Comparison of ENCODE assay signal across 9 cellular contexts in the genomic region with DNA sequence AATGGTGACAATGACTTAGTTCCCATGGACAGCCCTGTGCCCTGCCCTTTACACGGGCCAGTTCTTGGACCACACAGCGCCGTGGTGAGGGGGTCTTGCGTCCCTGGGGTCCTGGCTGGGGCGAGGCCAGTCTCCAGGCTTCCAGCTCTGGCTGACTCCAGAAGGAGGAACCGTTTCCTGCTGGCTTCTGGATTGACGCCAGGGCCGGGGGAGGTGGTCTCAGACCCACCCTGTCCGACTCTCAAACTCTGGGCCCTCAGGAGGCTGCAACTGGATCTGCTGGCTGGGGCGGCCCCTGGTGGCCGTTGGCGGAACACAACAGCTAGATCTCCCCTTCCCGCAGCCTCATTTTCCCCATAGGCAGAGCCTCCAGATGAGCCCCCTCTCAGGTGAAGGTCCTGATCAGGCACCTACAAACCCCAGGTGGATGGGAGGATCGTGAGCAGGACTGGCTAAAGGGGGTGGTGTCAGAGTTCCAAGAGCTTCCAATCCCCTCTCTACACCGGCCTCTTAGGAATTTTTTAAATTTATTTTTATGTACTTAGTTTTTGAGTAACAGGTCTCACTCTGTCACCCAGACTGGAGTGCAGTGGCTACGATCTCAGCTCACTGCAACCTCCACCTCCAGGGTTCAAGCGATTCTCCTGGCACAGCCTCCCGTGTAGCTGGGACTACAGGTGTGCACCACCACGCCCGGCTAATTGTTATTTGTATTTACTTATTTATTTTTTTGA. TPM values are rescaled to one million over a fixed set of nuclear protein-coding genes. Genes with fewer than 3 reads are reported as not detected.
DNase-seq lines count a peak whose midpoint lies in the region; ATAC-seq and TF ChIP-seq lines count a peak whose summit lies in the region.
"Had no signal": no experiment of that assay in that cellular context is flagged by ENCODE, and none has a peak within 500 bp of the region (broad histone marks: within the 10 kb centered on the region; RNA-seq: fewer than 3 reads in every experiment).

No MANE protein-coding gene starts in this region.

- H3K36me3 ChIP-seq in GM23338 (ENCODE audit: insufficient read depth) (no peaks in the 10 kb centered on the region), PC-3 (ENCODE audit: low read depth, low read length) (no peaks in the 10 kb centered on the region), prostate gland (no peaks in the 10 kb centered on the region)

- BruUV-seq in PC-3 (replicated peaks; lab: Mats Ljungman, UMichigan) = no TSS peak

- H3F3A ChIP-seq in GM23338 (replicated peaks; ENCODE audit: low read depth) (peaks cover 14% of the 10 kb centered on the region), PC-3 (ENCODE audit: low read length, unreplicated experiment) (no peaks in the 10 kb centered on the region)

- POLR2A ChIA-PET in PC-3 (lab: Charles Lee; ENCODE audit: unreplicated experiment) = no interaction called here

- no peaks in the 10 kb centered on the region for H3K79me2 ChIP-seq in GM23338 (replicated peaks; ENCODE audit: insufficient read depth)
- no peaks in the 10 kb centered on the region for H3K79me2 ChIP-seq in PC-3 (ENCODE audit: low read length)

- intact Hi-C loops in PC-3 (cut with micrococcal nuclease) = loop anchor here (1.0 to 10.0 kb wide), 2 partner anchors 40 to 91 kb away; no protein-coding TSS in a partner anchor
- intact Hi-C loops in activated T-helper 1 cell treated with anti-CD3 and anti-CD28 coated beads, Interleukin-12 subunit alpha, Interleukin-12 subunit beta, Interleukin-2, Interleukin-4 antibody, amounts not matched to agents 30 ng/mL and 10 ng/mL and 1 ng/mL, durations not matched to agents 14 hours and 24 hours and 36 hours (cut with micrococcal nuclease) = loop anchor here (1.0 to 10.0 kb wide), 3 partner anchors 40 to 321 kb away; no protein-coding TSS in a partner anchor
- intact Hi-C loops in prostate gland (cut with DNase I) = loop anchor here (2.0 to 5.0 kb wide), 2 partner anchors 39 to 94 kb away; no protein-coding TSS in a partner anchor

- DNase-seq in AG09319 (ENCODE audit: extremely low read depth, low read depth) (no peak), GM23338 (ENCODE audit: low spot score) (peak; percentile 92), PC-3 (peak; percentile 62), germinal center (ENCODE audit: low spot score) (peak; percentile 82), prostate gland (ENCODE audit: low spot score) (no peak)
- DNase-seq in activated T-helper 1 cell treated with anti-CD3 and anti-CD28 coated beads, Interleukin-12 subunit alpha, Interleukin-12 subunit beta, Interleukin-2, Interleukin-4 antibody, amounts not matched to agents 30 ng/mL and 10 ng/mL and 1 ng/mL, durations not matched to agents 14 hours and 24 hours and 36 hours (ENCODE audit: low spot score) = peak; percentile 46

- no peak overlapping the region for H3K9ac ChIP-seq in PC-3 (ENCODE audit: low read length)

- no peak for TF ChIP-seq POLR2A in prostate gland (IDR thresholded peaks at IDR 0.05)

- WGBS in prostate gland = 35% methylated on average over 19 of the region's 20 CpGs

- H3K9me3 Mint-ChIP-seq in GM23338 = peaks cover 16% of the 10 kb centered on the region
- H3K9me3 Mint-ChIP-seq in activated T-helper 1 cell treated with anti-CD3 and anti-CD28 coated beads, Interleukin-12 subunit alpha, Interleukin-12 subunit beta, Interleukin-2, Interleukin-4 antibody, amounts not matched to agents 30 ng/mL and 10 ng/mL and 1 ng/mL, durations not matched to agents 14 hours and 24 hours and 36 hours = peaks cover 4% of the 10 kb centered on the region

- H3K4me1 ChIP-seq in GM23338 (ENCODE audit: insufficient read depth) (peaks cover 6% of the 10 kb centered on the region; the same call in 1 of the 2 replicates), PC-3 (ENCODE audit: insufficient read depth, low read length) (no peaks in the 10 kb centered on the region), prostate gland (replicated peaks) (no peaks in the 10 kb centered on the region)

- H3K27ac Mint-ChIP-seq in GM23338 = no peak overlapping the region
- no peak overlapping the region for H3K27ac Mint-ChIP-seq in activated T-helper 1 cell treated with anti-CD3 and anti-CD28 coated beads, Interleukin-12 subunit alpha, Interleukin-12 subunit beta, Interleukin-2, Interleukin-4 antibody, amounts not matched to agents 30 ng/mL and 10 ng/mL and 1 ng/mL, durations not matched to agents 14 hours and 24 hours and 36 hours

- H3K27ac ChIP-seq in GM23338 (ENCODE audit: low read depth) (no peak overlapping the region), PC-3 (ENCODE audit: low read length) (no peak overlapping the region), prostate gland (no peak overlapping the region)

- H3K9me3 ChIP-seq in PC-3 (ENCODE audit: low read length) (no peaks in the 10 kb centered on the region), prostate gland (no peaks in the 10 kb centered on the region)

- H3K4me3 ChIP-seq in GM23338 = no peak overlapping the region
- no peak overlapping the region for H3K4me3 ChIP-seq in PC-3 (ENCODE audit: low read length)
- H3K4me3 ChIP-seq in prostate gland = no peak overlapping the region

- TF ChIP-seq CTCF in AG09319 (IDR thresholded peaks at IDR 0.05; ENCODE audit: low read depth, low read length) (peak; percentile 96), GM23338 (conservative IDR thresholded peaks at IDR 0.05; ENCODE audit: low read depth in 2 of 2) (peak; percentile 88 to 92), PC-3 (conservative IDR thresholded peaks at IDR 0.05; ENCODE audit: low read depth, low read length) (peak; percentile 93), prostate gland (IDR thresholded peaks at IDR 0.05) (peak; percentile 70 to 87 (median 74))

- H3K4me3 Mint-ChIP-seq in GM23338 = no peak overlapping the region
- no peak overlapping the region for H3K4me3 Mint-ChIP-seq in activated T-helper 1 cell treated with anti-CD3 and anti-CD28 coated beads, Interleukin-12 subunit alpha, Interleukin-12 subunit beta, Interleukin-2, Interleukin-4 antibody, amounts not matched to agents 30 ng/mL and 10 ng/mL and 1 ng/mL, durations not matched to agents 14 hours and 24 hours and 36 hours

- peaks cover 5% of the 10 kb centered on the region for H3K4me1 Mint-ChIP-seq in GM23338
- peaks cover 10% of the 10 kb centered on the region for H3K4me1 Mint-ChIP-seq in activated T-helper 1 cell treated with anti-CD3 and anti-CD28 coated beads, Interleukin-12 subunit alpha, Interleukin-12 subunit beta, Interleukin-2, Interleukin-4 antibody, amounts not matched to agents 30 ng/mL and 10 ng/mL and 1 ng/mL, durations not matched to agents 14 hours and 24 hours and 36 hours (ENCODE audit: low read depth)

- H3K9me2 ChIP-seq in GM23338 (ENCODE audit: insufficient read depth) (no peaks in the 10 kb centered on the region), PC-3 (replicated peaks; ENCODE audit: low read length) (no peaks in the 10 kb centered on the region)

- peak overlapping the region; percentile 69; the same call in 1 of the 2 replicates for H3K4me2 ChIP-seq in GM23338
- no peak overlapping the region for H3K4me2 ChIP-seq in PC-3 (ENCODE audit: low read length)

- ATAC-seq in GM23338 = peak; percentile 79
- peak; percentile 49 for ATAC-seq in PC-3
- no peak for ATAC-seq in GM21526 (IDR thresholded peaks at IDR 0.05; ENCODE audit: low FRiP score, unreplicated experiment)
- no peak for ATAC-seq in GM18861 (IDR thresholded peaks at IDR 0.05; ENCODE audit: unreplicated experiment)

- H3K27me3 Mint-ChIP-seq in GM23338 (ENCODE audit: insufficient read depth, low read depth, poor library complexity) = peaks cover 16% of the 10 kb centered on the region
- peaks cover 21% of the 10 kb centered on the region for H3K27me3 Mint-ChIP-seq in activated T-helper 1 cell treated with anti-CD3 and anti-CD28 coated beads, Interleukin-12 subunit alpha, Interleukin-12 subunit beta, Interleukin-2, Interleukin-4 antibody, amounts not matched to agents 30 ng/mL and 10 ng/mL and 1 ng/mL, durations not matched to agents 14 hours and 24 hours and 36 hours (ENCODE audit: insufficient read depth)

- H3K27me3 ChIP-seq in GM23338 (ENCODE audit: insufficient read depth) (peaks cover 10% of the 10 kb centered on the region; the same call in 1 of the 2 replicates), PC-3 (ENCODE audit: low read length) (no peaks in the 10 kb centered on the region), prostate gland (replicated peaks; ENCODE audit: insufficient read depth) (no peaks in the 10 kb centered on the region)

- H2AFZ ChIP-seq in GM23338 (peak overlapping the region; percentile 99), PC-3 (ENCODE audit: low read length) (peak overlapping the region; percentile 17; the same call in 1 of the 2 replicates)

- CTCF ChIA-PET in PC-3 (lab: Charles Lee) = interaction anchor here (0.6 to 1.0 kb wide), 3 partner anchors 39 to 81 kb away, joined by 3 to 9 read pairs (median 4); a partner anchor contains a TSS

- no peaks in the 10 kb centered on the region for H4K20me1 ChIP-seq in GM23338 (replicated peaks; ENCODE audit: insufficient read depth)
- H4K20me1 ChIP-seq in PC-3 (ENCODE audit: low read length) = no peaks in the 10 kb centered on the region

- no peaks in the 10 kb centered on the region; the same call in 2 of the 3 replicates for H3K36me3 Mint-ChIP-seq in GM23338 (ENCODE audit: low read depth)
- H3K36me3 Mint-ChIP-seq in activated T-helper 1 cell treated with anti-CD3 and anti-CD28 coated beads, Interleukin-12 subunit alpha, Interleukin-12 subunit beta, Interleukin-2, Interleukin-4 antibody, amounts not matched to agents 30 ng/mL and 10 ng/mL and 1 ng/mL, durations not matched to agents 14 hours and 24 hours and 36 hours (ENCODE audit: low read depth) = no peaks in the 10 kb centered on the region

RNA-seq across cellular contexts. Expression of a gene that starts 8.0 kb away (rescaled TPM):
- total RNA-seq in GM23338 (2014; rRNA removed; shearing (Covaris generic)) = 0.49 TPM in 1 of 2 replicates, not detected in the other
- polyA plus RNA-seq in GM23338 (2016; fragmentation: Nextera tagmentation; extraction: Ambion mirVana) = 0.38 TPM in 1 of 2 replicates, not detected in the other
- total RNA-seq in PC-3 (2014; rRNA removed) (not detected in 2 replicates), prostate gland (not detected)
- total RNA-seq in activated T-helper 1 cell treated with anti-CD3 and anti-CD28 coated beads, Interleukin-12 subunit alpha, Interleukin-12 subunit beta, Interleukin-2, Interleukin-4 antibody, amounts not matched to agents 30 ng/mL and 10 ng/mL and 1 ng/mL, durations not matched to agents 14 hours and 24 hours and 36 hours = 1.9 and 2.6 TPM in 2 replicates
- total RNA-seq: lower leg skin had no signal

RNA-seq across cellular contexts. Expression of a gene that starts 8.9 kb away (rescaled TPM):
- not detected in 2 replicates for total RNA-seq in GM23338 (2014; rRNA removed; shearing (Covaris generic))
- not detected in 2 replicates for polyA plus RNA-seq in GM23338 (2016; fragmentation: Nextera tagmentation; extraction: Ambion mirVana)
- total RNA-seq in PC-3 (2014; rRNA removed) (not detected in 2 replicates), prostate gland (10 to 100 TPM; 33.5 to 35.4 TPM)
- 0.08 TPM in 1 of 2 replicates, not detected in the other for total RNA-seq in activated T-helper 1 cell treated with anti-CD3 and anti-CD28 coated beads, Interleukin-12 subunit alpha, Interleukin-12 subunit beta, Interleukin-2, Interleukin-4 antibody, amounts not matched to agents 30 ng/mL and 10 ng/mL and 1 ng/mL, durations not matched to agents 14 hours and 24 hours and 36 hours

RNA-seq across cellular contexts. Expression of a gene that starts 19.4 kb away (rescaled TPM):
- total RNA-seq in GM23338 (2014; rRNA removed; shearing (Covaris generic)) = 28.9 and 33.9 TPM in 2 replicates
- polyA plus RNA-seq in GM23338 (2016; fragmentation: Nextera tagmentation; extraction: Ambion mirVana) = 22.0 and 24.9 TPM in 2 replicates
- 0.84 and 1.3 TPM in 2 replicates for total RNA-seq in PC-3 (2014; rRNA removed)
- total RNA-seq in activated T-helper 1 cell treated with anti-CD3 and anti-CD28 coated beads, Interleukin-12 subunit alpha, Interleukin-12 subunit beta, Interleukin-2, Interleukin-4 antibody, amounts not matched to agents 30 ng/mL and 10 ng/mL and 1 ng/mL, durations not matched to agents 14 hours and 24 hours and 36 hours = 146 and 148 TPM in 2 replicates
- total RNA-seq in prostate gland = 10 to 100 TPM; 32.7 to 75.3 TPM

RNA-seq across cellular contexts. Expression of a gene that starts 33.8 kb away (rescaled TPM):
- total RNA-seq in GM23338 (2014; rRNA removed; shearing (Covaris generic)) = 49.9 and 60.3 TPM in 2 replicates
- 36.6 and 43.5 TPM in 2 replicates for polyA plus RNA-seq in GM23338 (2016; fragmentation: Nextera tagmentation; extraction: Ambion mirVana)
- total RNA-seq in PC-3 (2014; rRNA removed) (82.5 and 103 TPM in 2 replicates), prostate gland (10 to 100 TPM; 71.2 to 75.7 TPM)
- 40.8 and 42.7 TPM in 2 replicates for total RNA-seq in activated T-helper 1 cell treated with anti-CD3 and anti-CD28 coated beads, Interleukin-12 subunit alpha, Interleukin-12 subunit beta, Interleukin-2, Interleukin-4 antibody, amounts not matched to agents 30 ng/mL and 10 ng/mL and 1 ng/mL, durations not matched to agents 14 hours and 24 hours and 36 hours

RNA-seq across cellular contexts. Expression of a gene that starts 48.7 kb away (rescaled TPM):
- 67.8 and 78.6 TPM in 2 replicates for total RNA-seq in GM23338 (2014; rRNA removed; shearing (Covaris generic))
- polyA plus RNA-seq in GM23338 (2016; fragmentation: Nextera tagmentation; extraction: Ambion mirVana) = 23.5 and 25.4 TPM in 2 replicates
- total RNA-seq in PC-3 (2014; rRNA removed) (86.0 and 109 TPM in 2 replicates), prostate gland (10 to 100 TPM; 42.4 to 67.0 TPM)
- 64.2 and 72.0 TPM in 2 replicates for total RNA-seq in activated T-helper 1 cell treated with anti-CD3 and anti-CD28 coated beads, Interleukin-12 subunit alpha, Interleukin-12 subunit beta, Interleukin-2, Interleukin-4 antibody, amounts not matched to agents 30 ng/mL and 10 ng/mL and 1 ng/mL, durations not matched to agents 14 hours and 24 hours and 36 hours

Comparison
In these comparisons a context has a peak if more than half of its experiments do, and no peak if none do; other contexts are left out.
1. DNase-seq: peak in GM23338 (single experiment), PC-3 (single experiment), activated T-helper 1 cell treated with anti-CD3 and anti-CD28 coated beads, Interleukin-12 subunit alpha, Interleukin-12 subunit beta, Interleukin-2, Interleukin-4 antibody, amounts not matched to agents 30 ng/mL and 10 ng/mL and 1 ng/mL, durations not matched to agents 14 hours and 24 hours and 36 hours (single experiment) and germinal center (single experiment); none in AG09319 (single experiment) and prostate gland (single experiment).
2. ATAC-seq: peak in GM23338 (single experiment) and PC-3 (single experiment); none in GM21526 (single experiment) and GM18861 (single experiment).
3. RNA of a gene that starts 8.9 kb away (total RNA-seq): 33.5 to 35.4 TPM in prostate gland; 0.08 TPM in activated T-helper 1 cell treated with anti-CD3 and anti-CD28 coated beads, Interleukin-12 subunit alpha, Interleukin-12 subunit beta, Interleukin-2, Interleukin-4 antibody, amounts not matched to agents 30 ng/mL and 10 ng/mL and 1 ng/mL, durations not matched to agents 14 hours and 24 hours and 36 hours, not detected in GM23338 and not detected in PC-3; every median in the first group is over 10 times any median in the second.
4. RNA of a gene that starts 19.4 kb away (total RNA-seq): 146 to 148 TPM in activated T-helper 1 cell treated with anti-CD3 and anti-CD28 coated beads, Interleukin-12 subunit alpha, Interleukin-12 subunit beta, Interleukin-2, Interleukin-4 antibody, amounts not matched to agents 30 ng/mL and 10 ng/mL and 1 ng/mL, durations not matched to agents 14 hours and 24 hours and 36 hours, 32.7 to 75.3 TPM in prostate gland and 28.9 to 33.9 TPM in GM23338; 0.84 to 1.3 TPM in PC-3; every median in the first group is over 10 times any median in the second.
5. Peak in every context shown above with its lines, with median percentiles within 50 percentile points of each other: CTCF ChIP-seq.